ENCODE assay signal across 8 cellular contexts in genomic region chr1:43565600-43566360, GRCh38. TPM values are rescaled to one million over a fixed set of nuclear protein-coding genes. Genes with fewer than 3 reads are reported as not detected.
DNase-seq lines count a peak whose midpoint lies in the region; ATAC-seq and TF ChIP-seq lines count a peak whose summit lies in the region.

No MANE protein-coding gene starts in this region.

- H3K36me3 Mint-ChIP-seq in activated naive CD8-positive, alpha-beta T cell treated with anti-CD3 and anti-CD28 coated beads for 36 hours = no peaks in the 10 kb centered on the region
- no peaks in the 10 kb centered on the region for H3K36me3 Mint-ChIP-seq in progenitor cell of endocrine pancreas (ENCODE audit: insufficient read depth)

- no peaks in the 10 kb centered on the region for H3K9me3 Mint-ChIP-seq in activated naive CD8-positive, alpha-beta T cell treated with anti-CD3 and anti-CD28 coated beads for 36 hours
- H3K9me3 Mint-ChIP-seq in progenitor cell of endocrine pancreas (ENCODE audit: low read depth) = no peaks in the 10 kb centered on the region

- peak overlapping the region; percentile 64 for H3K4me3 Mint-ChIP-seq in activated naive CD8-positive, alpha-beta T cell treated with anti-CD3 and anti-CD28 coated beads for 36 hours
- no peak overlapping the region for H3K4me3 Mint-ChIP-seq in progenitor cell of endocrine pancreas (ENCODE audit: low read depth)

- no peak for TF ChIP-seq CTCF in progenitor cell of endocrine pancreas (IDR thresholded peaks at IDR 0.05; ENCODE audit: unreplicated experiment)

- H3K27me3 Mint-ChIP-seq in activated naive CD8-positive, alpha-beta T cell treated with anti-CD3 and anti-CD28 coated beads for 36 hours = peaks cover 10% of the 10 kb centered on the region
- no peaks in the 10 kb centered on the region for H3K27me3 Mint-ChIP-seq in progenitor cell of endocrine pancreas

- no peak overlapping the region for H3K27ac Mint-ChIP-seq in activated naive CD8-positive, alpha-beta T cell treated with anti-CD3 and anti-CD28 coated beads for 36 hours
- H3K27ac Mint-ChIP-seq in progenitor cell of endocrine pancreas = no peak overlapping the region

- peak; percentile 44 for DNase-seq in DMS153 (lab: John Stamatoyannopoulos, UW)
- DNase-seq in NCI-H524 treated with DMSO at 0.1 percent for 48 hours (lab: John Stamatoyannopoulos, UW) = peak; percentile 54
- DNase-seq in activated naive CD8-positive, alpha-beta T cell treated with anti-CD3 and anti-CD28 coated beads for 36 hours = peak; percentile 64
- DNase-seq in left cardiac atrium = peak; percentile 79
- DNase-seq in progenitor cell of endocrine pancreas (ENCODE audit: low spot score, unreplicated experiment) = peak; percentile 45
- no peak for DNase-seq in NCI-H226

- intact Hi-C loops in left cardiac atrium (cut with DNase I) = no loop called here

- H3K4me1 Mint-ChIP-seq in activated naive CD8-positive, alpha-beta T cell treated with anti-CD3 and anti-CD28 coated beads for 36 hours = peaks cover 3% of the 10 kb centered on the region
- peaks cover 41% of the 10 kb centered on the region for H3K4me1 Mint-ChIP-seq in progenitor cell of endocrine pancreas (ENCODE audit: low read depth)

- ATAC-seq in left cardiac atrium (peak; percentile 85 to 93), HG03571 (IDR thresholded peaks at IDR 0.05; ENCODE audit: unreplicated experiment) (no peak), GM21423 (IDR thresholded peaks at IDR 0.05; ENCODE audit: unreplicated experiment) (no peak)

RNA-seq across cellular contexts. Expression of gene PTPRF, which starts 35.1 kb away (rescaled TPM):
- 1 to 10 TPM; 3.1 to 3.6 TPM for total RNA-seq in activated naive CD8-positive, alpha-beta T cell treated with anti-CD3 and anti-CD28 coated beads for 36 hours
- 10 to 100 TPM; 37.4 to 63.1 TPM for total RNA-seq in left cardiac atrium
- 482 and 520 TPM in 2 replicates for total RNA-seq in progenitor cell of endocrine pancreas

Comparison
In these comparisons a context has a peak if more than half of its experiments do, and no peak if none do; other contexts are left out.
1. ATAC-seq: peak in left cardiac atrium (2 of 2); none in HG03571 (single experiment) and GM21423 (single experiment).
2. RNA of gene PTPRF, which starts 35.1 kb away (total RNA-seq): 482 to 520 TPM in progenitor cell of endocrine pancreas and 37.4 to 63.1 TPM in left cardiac atrium; 3.1 to 3.6 TPM in activated naive CD8-positive, alpha-beta T cell treated with anti-CD3 and anti-CD28 coated beads for 36 hours; every median in the first group is over 4 times any median in the second.